Comparison of ENCODE assay signal across 19 cellular contexts in genomic region chr2:26901326-26902183, GRCh38. TPM values are rescaled to one million over a fixed set of nuclear protein-coding genes. Genes with fewer than 3 reads are reported as not detected.
DNase-seq lines count a peak whose midpoint lies in the region; ATAC-seq and TF ChIP-seq lines count a peak whose summit lies in the region.
"Had no signal": no experiment of that assay in that cellular context is flagged by ENCODE, and none has a peak within 500 bp of the region (broad histone marks: within the 10 kb centered on the region; RNA-seq: fewer than 3 reads in every experiment).

No MANE protein-coding gene starts in this region.

- no peaks in the 10 kb centered on the region for H3K27me3 ChIP-seq in H9 (ENCODE audit: insufficient read depth, low read length)
- no peaks in the 10 kb centered on the region for H3K27me3 ChIP-seq in heart left ventricle
- no peaks in the 10 kb centered on the region for H3K27me3 ChIP-seq in ovary
- peaks cover 78% of the 10 kb centered on the region for H3K27me3 ChIP-seq in foreskin keratinocyte
- H3K27me3 ChIP-seq: adrenal gland, gastrocnemius medialis had no signal

- H3K23me2 ChIP-seq in H9 (ENCODE audit: insufficient read length, low read depth, low read length, poor library complexity, severe bottlenecking) = no peaks in the 10 kb centered on the region

- H3K56ac ChIP-seq in H9 (ENCODE audit: insufficient read length, low read depth, low read length) = no peak overlapping the region

- H3K23ac ChIP-seq in H9 (ENCODE audit: insufficient read length, low read depth, low read length) = no peak overlapping the region

- no peak overlapping the region for H2AFZ ChIP-seq in H9 (ENCODE audit: low read length)

- no peak overlapping the region for H2BK20ac ChIP-seq in H9 (ENCODE audit: low read depth, low read length, poor library complexity, severe bottlenecking)

- intact Hi-C loops in heart left ventricle (cut with DNase I) = loop anchor here in 1 of 10 donors (10.0 kb wide), 1 partner anchor 47 kb away; no protein-coding TSS in a partner anchor
- intact Hi-C loops in ovary (cut with DNase I) = no loop called here

- no peaks in the 10 kb centered on the region for H3K9me3 Mint-ChIP-seq in H9
- H3K9me3 Mint-ChIP-seq: dendritic cell treated with granulocyte-macrophage colony-stimulating factor and Interleukin-4, amounts not matched to agents 40 ng/mL and 50 ng/mL, for 4 days; stimulated activated naive CD8-positive, alpha-beta T cell treated with anti-CD3 and anti-CD28 coated beads, Interleukin-15, amount 100 ng/mL, for 72 hours had no signal

- H3K4me1 Mint-ChIP-seq in H9 = peaks cover 24 to 36% of the 10 kb centered on the region in 2 experiments
- H3K4me1 Mint-ChIP-seq: CD4-positive, CD25-positive, alpha-beta regulatory T cell; stimulated activated naive CD8-positive, alpha-beta T cell treated with anti-CD3 and anti-CD28 coated beads, Interleukin-15, amount 100 ng/mL, for 72 hours had no signal

- no peaks in the 10 kb centered on the region for H3K79me1 ChIP-seq in H9 (ENCODE audit: insufficient read depth, low read depth, low read length, poor library complexity, severe bottlenecking)

- no peak for TF ChIP-seq EP300 in ovary (IDR thresholded peaks at IDR 0.05)

- TF ChIP-seq CTCF in H9 (conservative IDR thresholded peaks at IDR 0.05) (no peak), heart left ventricle (IDR thresholded peaks at IDR 0.05) (no peak), ovary (IDR thresholded peaks at IDR 0.05) (no peak), foreskin keratinocyte (conservative IDR thresholded peaks at IDR 0.05) (no peak)

- ATAC-seq in heart left ventricle (peak in 3 of 4 donors; percentile 54 to 72 (median 68)), foreskin keratinocyte (no peak)
- ATAC-seq: lower lobe of right lung; stimulated activated naive CD8-positive, alpha-beta T cell treated with anti-CD3 and anti-CD28 coated beads, Interleukin-15, amount 100 ng/mL, for 72 hours had no signal

- H3K27ac ChIP-seq in H9 (ENCODE audit: insufficient read length, low read depth, low read length) = no peak overlapping the region
- H3K27ac ChIP-seq in heart left ventricle = no peak overlapping the region
- peak overlapping the region in 1 of 2 donors; percentile 39 for H3K27ac ChIP-seq in ovary
- H3K27ac ChIP-seq in foreskin keratinocyte = no peak overlapping the region
- H3K27ac ChIP-seq: adrenal gland, gastrocnemius medialis, lower lobe of right lung had no signal

- no peak overlapping the region for H2BK5ac ChIP-seq in H9 (ENCODE audit: insufficient read length, low read length)

- H3K27me3 Mint-ChIP-seq in H9 (ENCODE audit: low read depth) = peaks cover 12% of the 10 kb centered on the region
- H3K27me3 Mint-ChIP-seq: dendritic cell treated with granulocyte-macrophage colony-stimulating factor and Interleukin-4, amounts not matched to agents 40 ng/mL and 50 ng/mL, for 4 days; progenitor cell of endocrine pancreas; stimulated activated naive CD8-positive, alpha-beta T cell treated with anti-CD3 and anti-CD28 coated beads, Interleukin-15, amount 100 ng/mL, for 72 hours had no signal

- H3K9me3 ChIP-seq in H9 (ENCODE audit: control insufficient read depth, low read depth, low read length) = no peaks in the 10 kb centered on the region
- no peaks in the 10 kb centered on the region for H3K9me3 ChIP-seq in heart left ventricle
- no peaks in the 10 kb centered on the region for H3K9me3 ChIP-seq in ovary
- H3K9me3 ChIP-seq: adrenal gland, gastrocnemius medialis, lower lobe of right lung had no signal

- no CpG with 5 or more reads among the region's 23 CpGs for whole genome bisulfite sequencing in H9 (ENCODE audit: extremely low coverage, insufficient read length, low lambda C conversion rate)
- 48 to 65% (median 59%) methylated on average over 23 of the region's 23 CpGs for WGBS in heart left ventricle, 4 donors
- WGBS in ovary, 3 donors = 19 to 36% (median 25%) methylated on average over 23 of the region's 23 CpGs

- DNase-seq in H9 (peak; percentile 47), NCI-H69 (lab: John Stamatoyannopoulos, UW) (peak; percentile 95), heart left ventricle (peak in 1 of 5 donors; percentile 62), ovary (peak in 3 of 5 donors; percentile 23 to 59 (median 37)), SHP77 treated with DMSO at 0.1 percent for 48 hours (lab: John Stamatoyannopoulos, UW) (no peak), KG1 (lab: John Stamatoyannopoulos, UW) (no peak), foreskin keratinocyte (no peak), kidney glomerular epithelial cell (lab: John Stamatoyannopoulos, UW) (no peak)
- DNase-seq: activated T-cell treated with anti-CD3 and anti-CD28 coated beads, Interleukin-2, amount 50 U/mL, for 1 hour; CD4-positive, CD25-positive, alpha-beta regulatory T cell; gastrocnemius medialis; GF-D8; lower lobe of right lung; NCI-H1105; OCI-M1; stimulated activated naive CD8-positive, alpha-beta T cell treated with anti-CD3 and anti-CD28 coated beads, Interleukin-15, amount 100 ng/mL, for 72 hours had no signal

- H3K14ac ChIP-seq in H9 (ENCODE audit: insufficient read depth, low read length) = no peak overlapping the region

- no peak overlapping the region for H3K4ac ChIP-seq in H9 (ENCODE audit: low read depth, low read length)

- H2BK12ac ChIP-seq in H9 (ENCODE audit: insufficient read length, low read depth, low read length) = no peak overlapping the region

- peak overlapping the region in 1 of 2 experiments; percentile 53; a peak in 3 of 5 replicates for H3K4me3 Mint-ChIP-seq in H9
- H3K4me3 Mint-ChIP-seq: CD4-positive, CD25-positive, alpha-beta regulatory T cell; dendritic cell treated with granulocyte-macrophage colony-stimulating factor and Interleukin-4, amounts not matched to agents 40 ng/mL and 50 ng/mL, for 4 days; stimulated activated naive CD8-positive, alpha-beta T cell treated with anti-CD3 and anti-CD28 coated beads, Interleukin-15, amount 100 ng/mL, for 72 hours had no signal

- H4K8ac ChIP-seq in H9 (replicated peaks; ENCODE audit: insufficient read length, low read depth, low read length) = no peak overlapping the region

- no peak overlapping the region for H4K91ac ChIP-seq in H9 (ENCODE audit: insufficient read length, low read depth, low read length)

- no peak overlapping the region for H3T11ph ChIP-seq in H9 (ENCODE audit: low read length)

- H3K79me2 ChIP-seq in H9 (ENCODE audit: insufficient read depth, low read length) = no peaks in the 10 kb centered on the region

- no peak overlapping the region for H2BK15ac ChIP-seq in H9 (ENCODE audit: low read depth, low read length)

- H4K20me1 ChIP-seq in H9 (ENCODE audit: control insufficient read depth, insufficient read depth, insufficient read length) = no peaks in the 10 kb centered on the region

- no peak overlapping the region for H2AK5ac ChIP-seq in H9 (ENCODE audit: insufficient read length, low read length)

- no peak for TF ChIP-seq POLR2A in heart left ventricle (IDR thresholded peaks at IDR 0.05)
- TF ChIP-seq POLR2A in ovary (IDR thresholded peaks at IDR 0.05) = no peak

- no peak overlapping the region for H2BK120ac ChIP-seq in H9 (ENCODE audit: low read depth, low read length, poor library complexity, severe bottlenecking)

- peaks cover 0 to 6% (median 3%) of the 10 kb centered on the region in 3 experiments; a peak in 1 of 7 replicates for H3K36me3 Mint-ChIP-seq in H9 (ENCODE audit: insufficient read depth in 1 of 3, low read depth in 3 of 3)
- H3K36me3 Mint-ChIP-seq: CD4-positive, CD25-positive, alpha-beta regulatory T cell had no signal

- H3K4me2 ChIP-seq in H9 (ENCODE audit: insufficient read depth, insufficient read length, low read length) = no peak overlapping the region

- H3K4me3 ChIP-seq in heart left ventricle = no peak overlapping the region
- H3K4me3 ChIP-seq in ovary = no peak overlapping the region
- H3K4me3 ChIP-seq: adrenal gland, gastrocnemius medialis, lower lobe of right lung had no signal

- peak overlapping the region in 1 of 3 experiments; percentile 69; a peak in 2 of 7 replicates for H3K27ac Mint-ChIP-seq in H9
- H3K27ac Mint-ChIP-seq: CD4-positive, CD25-positive, alpha-beta regulatory T cell; dendritic cell treated with granulocyte-macrophage colony-stimulating factor and Interleukin-4, amounts not matched to agents 40 ng/mL and 50 ng/mL, for 4 days; progenitor cell of endocrine pancreas; stimulated activated naive CD8-positive, alpha-beta T cell treated with anti-CD3 and anti-CD28 coated beads, Interleukin-15, amount 100 ng/mL, for 72 hours had no signal

- H4K5ac ChIP-seq in H9 (ENCODE audit: insufficient read length, low read depth, low read length) = no peak overlapping the region

- H3K9ac ChIP-seq in H9 (ENCODE audit: extremely low read depth, insufficient read length, low read length) = no peak overlapping the region

- no peak overlapping the region for H3K18ac ChIP-seq in H9 (ENCODE audit: insufficient read length, low read depth, low read length)

- H3K36me3 ChIP-seq in heart left ventricle (no peaks in the 10 kb centered on the region), ovary (no peaks in the 10 kb centered on the region)
- H3K36me3 ChIP-seq: adrenal gland, gastrocnemius medialis, lower lobe of right lung had no signal

- peaks cover 2% of the 10 kb centered on the region; the same call in 1 of the 2 replicates for H3K4me1 ChIP-seq in H9 (ENCODE audit: insufficient read depth, low read length)
- H3K4me1 ChIP-seq in heart left ventricle = peaks cover 0 to 4% (median 0%) of the 10 kb centered on the region in 12 donors
- peaks cover 4% of the 10 kb centered on the region for H3K4me1 ChIP-seq in ovary (ENCODE audit: insufficient read depth)
- H3K4me1 ChIP-seq in foreskin keratinocyte = no peaks in the 10 kb centered on the region
- H3K4me1 ChIP-seq: adrenal gland, gastrocnemius medialis, lower lobe of right lung had no signal

RNA-seq across cellular contexts. Expression of gene DPYSL5, which starts 53.6 kb away (rescaled TPM):
- 6.4 and 6.9 TPM in 2 replicates for total RNA-seq in H9 (2021)
- under 1 TPM in 2 of 9 donors, not detected in 7; 0.06 to 0.13 TPM for total RNA-seq in heart left ventricle
- not detected for polyA plus RNA-seq in heart left ventricle
- total RNA-seq in ovary = under 1 TPM in 4 of 7 donors, not detected in 3; 0.11 to 0.78 (median 0.26) TPM
- polyA plus RNA-seq in ovary = under 1 TPM; 0.05 to 0.16 TPM
- not detected in 2 replicates for total RNA-seq in foreskin keratinocyte
- polyA plus RNA-seq in foreskin keratinocyte = not detected in 2 replicates
- total RNA-seq: CD4-positive, CD25-positive, alpha-beta regulatory T cell; gastrocnemius medialis; lower lobe of right lung had no signal
- polyA plus RNA-seq: CD4-positive, CD25-positive, alpha-beta regulatory T cell had no signal

Comparison
In these comparisons a context has a peak if more than half of its experiments do, and no peak if none do; other contexts are left out.
1. DNase-seq: peak in H9 (single experiment), NCI-H69 (single experiment) and ovary (3 of 5); none in SHP77 treated with DMSO at 0.1 percent for 48 hours (single experiment), KG1 (single experiment), foreskin keratinocyte (0 of 2) and kidney glomerular epithelial cell (single experiment).